9 cellular contexts compared by ENCODE assay signal in genomic region chr20:11686900-11687543, GRCh38.
DNase-seq lines count a peak whose midpoint lies in the region; ATAC-seq and TF ChIP-seq lines count a peak whose summit lies in the region.
"Had no signal": no experiment of that assay in that cellular context is flagged by ENCODE, and none has a peak within 500 bp of the region (broad histone marks: within the 10 kb centered on the region; RNA-seq: fewer than 3 reads in every experiment).

No MANE protein-coding gene starts in this region.

- peak overlapping the region; percentile 42 for H3K4me3 ChIP-seq in psoas muscle

- WGBS in psoas muscle, 3 donors = 9 to 14% (median 11%) methylated on average over 28 to 38 of the region's 38 CpGs

- H3K36me3 ChIP-seq in psoas muscle (ENCODE audit: insufficient read depth in 1 of 2, low read depth in 1 of 2) = no peaks in the 10 kb centered on the region

- peak; percentile 69 for ATAC-seq in left ventricle myocardium superior
- peak in 3 of 4 donors; percentile 32 to 63 (median 46) for ATAC-seq in psoas muscle
- no peak for ATAC-seq in GM19455 (IDR thresholded peaks at IDR 0.05; ENCODE audit: unreplicated experiment)
- no peak for ATAC-seq in GM21447 (IDR thresholded peaks at IDR 0.05; ENCODE audit: unreplicated experiment)
- ATAC-seq in GM19035 (IDR thresholded peaks at IDR 0.05; ENCODE audit: unreplicated experiment) = no peak

- no peaks in the 10 kb centered on the region for H3K9me3 ChIP-seq in psoas muscle

- intact Hi-C loops in left ventricle myocardium superior (cut with micrococcal nuclease) = no loop called here
- intact Hi-C loops in psoas muscle (cut with DNase I) = no loop called here

- no peak overlapping the region for H3K27ac ChIP-seq in psoas muscle

- H3K27me3 ChIP-seq in psoas muscle (ENCODE audit: insufficient read depth in 3 of 3, low read length in 2 of 3) = peaks cover 0 to 10% (median 3%) of the 10 kb centered on the region in 3 donors

- no peak for TF ChIP-seq CTCF in psoas muscle (IDR thresholded peaks at IDR 0.05)

- peak; percentile 93 for DNase-seq in DMS53 (lab: John Stamatoyannopoulos, UW)
- peak; percentile 53 for DNase-seq in SW480 (ENCODE audit: low spot score)
- peak; percentile 63 for DNase-seq in left ventricle myocardium superior
- peak; percentile 39 to 51 for DNase-seq in psoas muscle
- DNase-seq in activated effector memory CD4-positive, alpha-beta T cell treated with Interleukin-2 at 50 U/mL for 16 hours = no peak
- DNase-seq: cortex of kidney had no signal

- H3K4me1 ChIP-seq in psoas muscle = no peaks in the 10 kb centered on the region

Comparison
In these comparisons a context has a peak if more than half of its experiments do, and no peak if none do; other contexts are left out.
1. ATAC-seq: peak in left ventricle myocardium superior (single experiment) and psoas muscle (3 of 4); none in GM19455 (single experiment), GM21447 (single experiment) and GM19035 (single experiment).